2 cellular contexts compared by ENCODE assay signal in genomic region chr18:60372141-60372540, GRCh38.
TF ChIP-seq lines count a peak whose summit lies in the region.

No MANE protein-coding gene starts in this region.

TF ChIP-seq in SK-N-SH, 30 proteins besides CTCF, POLR2A, EP300 and RAD21 (continued from another document):
- TF ChIP-seq, protein P1, sequence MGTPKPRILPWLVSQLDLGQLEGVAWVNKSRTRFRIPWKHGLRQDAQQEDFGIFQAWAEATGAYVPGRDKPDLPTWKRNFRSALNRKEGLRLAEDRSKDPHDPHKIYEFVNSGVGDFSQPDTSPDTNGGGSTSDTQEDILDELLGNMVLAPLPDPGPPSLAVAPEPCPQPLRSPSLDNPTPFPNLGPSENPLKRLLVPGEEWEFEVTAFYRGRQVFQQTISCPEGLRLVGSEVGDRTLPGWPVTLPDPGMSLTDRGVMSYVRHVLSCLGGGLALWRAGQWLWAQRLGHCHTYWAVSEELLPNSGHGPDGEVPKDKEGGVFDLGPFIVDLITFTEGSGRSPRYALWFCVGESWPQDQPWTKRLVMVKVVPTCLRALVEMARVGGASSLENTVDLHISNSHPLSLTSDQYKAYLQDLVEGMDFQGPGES (IDR thresholded peaks at IDR 0.05; ENCODE audit: low read depth, low read length) = no peak
- TF ChIP-seq POLR2AphosphoS5 (IDR thresholded peaks at IDR 0.05; ENCODE audit: low read depth, low read length) (no peak), RXRA (IDR thresholded peaks at IDR 0.05; ENCODE audit: borderline replicate concordance, low read depth) (no peak)
- TF ChIP-seq, protein P2, sequence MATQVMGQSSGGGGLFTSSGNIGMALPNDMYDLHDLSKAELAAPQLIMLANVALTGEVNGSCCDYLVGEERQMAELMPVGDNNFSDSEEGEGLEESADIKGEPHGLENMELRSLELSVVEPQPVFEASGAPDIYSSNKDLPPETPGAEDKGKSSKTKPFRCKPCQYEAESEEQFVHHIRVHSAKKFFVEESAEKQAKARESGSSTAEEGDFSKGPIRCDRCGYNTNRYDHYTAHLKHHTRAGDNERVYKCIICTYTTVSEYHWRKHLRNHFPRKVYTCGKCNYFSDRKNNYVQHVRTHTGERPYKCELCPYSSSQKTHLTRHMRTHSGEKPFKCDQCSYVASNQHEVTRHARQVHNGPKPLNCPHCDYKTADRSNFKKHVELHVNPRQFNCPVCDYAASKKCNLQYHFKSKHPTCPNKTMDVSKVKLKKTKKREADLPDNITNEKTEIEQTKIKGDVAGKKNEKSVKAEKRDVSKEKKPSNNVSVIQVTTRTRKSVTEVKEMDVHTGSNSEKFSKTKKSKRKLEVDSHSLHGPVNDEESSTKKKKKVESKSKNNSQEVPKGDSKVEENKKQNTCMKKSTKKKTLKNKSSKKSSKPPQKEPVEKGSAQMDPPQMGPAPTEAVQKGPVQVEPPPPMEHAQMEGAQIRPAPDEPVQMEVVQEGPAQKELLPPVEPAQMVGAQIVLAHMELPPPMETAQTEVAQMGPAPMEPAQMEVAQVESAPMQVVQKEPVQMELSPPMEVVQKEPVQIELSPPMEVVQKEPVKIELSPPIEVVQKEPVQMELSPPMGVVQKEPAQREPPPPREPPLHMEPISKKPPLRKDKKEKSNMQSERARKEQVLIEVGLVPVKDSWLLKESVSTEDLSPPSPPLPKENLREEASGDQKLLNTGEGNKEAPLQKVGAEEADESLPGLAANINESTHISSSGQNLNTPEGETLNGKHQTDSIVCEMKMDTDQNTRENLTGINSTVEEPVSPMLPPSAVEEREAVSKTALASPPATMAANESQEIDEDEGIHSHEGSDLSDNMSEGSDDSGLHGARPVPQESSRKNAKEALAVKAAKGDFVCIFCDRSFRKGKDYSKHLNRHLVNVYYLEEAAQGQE (IDR thresholded peaks at IDR 0.05; ENCODE audit: low read depth, low read length) = no peak

TF ChIP-seq in SK-N-SH treated with all-trans-retinoic acid at 6 μM for 48 hours, 23 proteins besides CTCF, POLR2A, EP300 and RAD21 (continued from another document):
- TF ChIP-seq, protein P3, sequence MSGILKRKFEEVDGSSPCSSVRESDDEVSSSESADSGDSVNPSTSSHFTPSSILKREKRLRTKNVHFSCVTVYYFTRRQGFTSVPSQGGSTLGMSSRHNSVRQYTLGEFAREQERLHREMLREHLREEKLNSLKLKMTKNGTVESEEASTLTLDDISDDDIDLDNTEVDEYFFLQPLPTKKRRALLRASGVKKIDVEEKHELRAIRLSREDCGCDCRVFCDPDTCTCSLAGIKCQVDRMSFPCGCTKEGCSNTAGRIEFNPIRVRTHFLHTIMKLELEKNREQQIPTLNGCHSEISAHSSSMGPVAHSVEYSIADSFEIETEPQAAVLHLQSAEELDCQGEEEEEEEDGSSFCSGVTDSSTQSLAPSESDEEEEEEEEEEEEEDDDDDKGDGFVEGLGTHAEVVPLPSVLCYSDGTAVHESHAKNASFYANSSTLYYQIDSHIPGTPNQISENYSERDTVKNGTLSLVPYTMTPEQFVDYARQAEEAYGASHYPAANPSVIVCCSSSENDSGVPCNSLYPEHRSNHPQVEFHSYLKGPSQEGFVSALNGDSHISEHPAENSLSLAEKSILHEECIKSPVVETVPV (CRISPR knock-in tag; IDR thresholded peaks at IDR 0.05) = no peak
- TF ChIP-seq ISL1 (CRISPR knock-in tag; IDR thresholded peaks at IDR 0.05) (no peak), ARNTL (CRISPR knock-in tag; IDR thresholded peaks at IDR 0.05; ENCODE audit: borderline replicate concordance, low read depth) (no peak), POU6F1 (CRISPR knock-in tag; IDR thresholded peaks at IDR 0.05; ENCODE audit: borderline replicate concordance, low read depth) (no peak), SNAI2 (CRISPR knock-in tag; IDR thresholded peaks at IDR 0.05) (no peak), BACH2 (CRISPR knock-in tag; IDR thresholded peaks at IDR 0.05; ENCODE audit: borderline replicate concordance) (no peak), ZC3H10 (CRISPR knock-in tag; IDR thresholded peaks at IDR 0.05) (no peak), CSDC2 (CRISPR knock-in tag; IDR thresholded peaks at IDR 0.05) (no peak)
- TF ChIP-seq, protein P4, sequence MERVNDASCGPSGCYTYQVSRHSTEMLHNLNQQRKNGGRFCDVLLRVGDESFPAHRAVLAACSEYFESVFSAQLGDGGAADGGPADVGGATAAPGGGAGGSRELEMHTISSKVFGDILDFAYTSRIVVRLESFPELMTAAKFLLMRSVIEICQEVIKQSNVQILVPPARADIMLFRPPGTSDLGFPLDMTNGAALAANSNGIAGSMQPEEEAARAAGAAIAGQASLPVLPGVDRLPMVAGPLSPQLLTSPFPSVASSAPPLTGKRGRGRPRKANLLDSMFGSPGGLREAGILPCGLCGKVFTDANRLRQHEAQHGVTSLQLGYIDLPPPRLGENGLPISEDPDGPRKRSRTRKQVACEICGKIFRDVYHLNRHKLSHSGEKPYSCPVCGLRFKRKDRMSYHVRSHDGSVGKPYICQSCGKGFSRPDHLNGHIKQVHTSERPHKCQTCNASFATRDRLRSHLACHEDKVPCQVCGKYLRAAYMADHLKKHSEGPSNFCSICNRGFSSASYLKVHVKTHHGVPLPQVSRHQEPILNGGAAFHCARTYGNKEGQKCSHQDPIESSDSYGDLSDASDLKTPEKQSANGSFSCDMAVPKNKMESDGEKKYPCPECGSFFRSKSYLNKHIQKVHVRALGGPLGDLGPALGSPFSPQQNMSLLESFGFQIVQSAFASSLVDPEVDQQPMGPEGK (CRISPR knock-in tag; IDR thresholded peaks at IDR 0.05; ENCODE audit: borderline replicate concordance) = no peak
